14 cellular contexts compared by ENCODE assay signal in the genomic region with DNA sequence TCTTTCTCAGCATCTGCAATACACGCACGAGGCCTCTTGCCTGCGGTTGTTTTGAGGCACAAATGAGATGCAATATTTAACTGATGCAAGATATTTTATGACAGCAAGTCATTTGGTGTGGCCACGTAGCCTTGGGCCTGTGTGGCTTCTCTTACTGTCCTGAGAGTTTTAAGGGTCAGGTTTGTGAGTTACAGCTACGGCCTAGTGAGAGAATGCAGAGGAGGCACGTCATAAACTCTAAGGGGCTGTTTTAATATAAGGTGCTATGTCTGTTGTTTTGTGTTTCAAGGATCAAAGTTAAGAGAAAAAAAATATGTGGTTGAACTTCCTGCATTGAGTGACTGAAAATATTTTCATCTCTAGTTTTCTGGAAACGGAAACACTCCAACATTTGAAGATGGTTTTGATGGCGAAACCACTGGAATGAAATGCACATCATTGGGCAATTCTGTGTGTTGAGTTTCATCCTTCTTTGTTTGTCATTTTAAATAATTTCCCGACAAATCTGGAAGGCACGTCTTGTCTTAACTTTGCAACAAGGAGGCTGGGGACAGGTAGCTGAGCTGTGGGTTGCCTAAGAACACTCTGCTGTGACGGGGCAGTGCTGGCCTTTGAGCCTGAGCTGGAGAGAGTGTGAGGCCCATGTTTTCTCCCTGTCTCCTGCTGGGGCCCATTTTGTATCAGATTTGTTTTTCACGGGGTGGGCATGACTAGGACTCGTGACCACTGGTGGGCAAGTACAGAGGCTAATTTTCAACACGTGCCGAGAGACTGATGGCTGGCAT. TPM values are rescaled to one million over a fixed set of nuclear protein-coding genes. Genes with fewer than 3 reads are reported as not detected.
DNase-seq lines count a peak whose midpoint lies in the region; ATAC-seq and TF ChIP-seq lines count a peak whose summit lies in the region.
"Had no signal": no experiment of that assay in that cellular context is flagged by ENCODE, and none has a peak within 500 bp of the region (broad histone marks: within the 10 kb centered on the region; RNA-seq: fewer than 3 reads in every experiment).

No MANE protein-coding gene starts in this region.

- DNase-seq in activated effector memory CD4-positive, alpha-beta T cell treated with Interleukin-2 at 50 U/mL for 16 hours, result peak; percentile 23
- no peak for DNase-seq in activated effector memory CD4-positive, alpha-beta T cell treated with anti-CD3 and anti-CD28 coated beads, Interleukin-2, amount 50 U/mL, for 16 hours
- peak; percentile 21 to 26 for DNase-seq in activated CD4-positive, alpha-beta T cell treated with anti-CD3 and anti-CD28 coated beads, Interleukin-2, amount 50 U/mL, for 48 hours
- peak; percentile 20 for DNase-seq in chondrocyte (ENCODE audit: low spot score)
- DNase-seq: dermis blood vessel endothelial cell; MM.1S; NCI-H2171 treated with DMSO at 0.1 percent for 48 hours; stimulated activated CD4-positive, alpha-beta T cell treated with anti-CD3 and anti-CD28 coated beads, Interleukin-12 subunit alpha, Interleukin-12 subunit beta, amount 100 ng/mL, for 4 hours; upper lobe of left lung had no signal

- no peak for TF ChIP-seq CTCF in chondrocyte (IDR thresholded peaks at IDR 0.05)

- no peaks in the 10 kb centered on the region for H3K9me3 Mint-ChIP-seq in chondrocyte (ENCODE audit: low read depth)
- no peaks in the 10 kb centered on the region for H3K9me3 Mint-ChIP-seq in stimulated activated naive CD8-positive, alpha-beta T cell treated with anti-CD3 and anti-CD28 coated beads, Interleukin-15, Interleukin-2, amounts not matched to agents 100 ng/mL and 50 ng/mL, for 24 hours

- ATAC-seq in GM18858 (IDR thresholded peaks at IDR 0.05; ENCODE audit: unreplicated experiment) (no peak), HG03439 (IDR thresholded peaks at IDR 0.05; ENCODE audit: unreplicated experiment) (no peak), GM18498 (IDR thresholded peaks at IDR 0.05; ENCODE audit: unreplicated experiment) (no peak)
- ATAC-seq: HCT116 had no signal

- H3K27ac Mint-ChIP-seq in chondrocyte (ENCODE audit: unreplicated experiment), result peak overlapping the region; percentile 8
- peak overlapping the region; percentile 88 for H3K27ac Mint-ChIP-seq in stimulated activated naive CD8-positive, alpha-beta T cell treated with anti-CD3 and anti-CD28 coated beads, Interleukin-15, Interleukin-2, amounts not matched to agents 100 ng/mL and 50 ng/mL, for 24 hours

- H3K27me3 Mint-ChIP-seq in chondrocyte (ENCODE audit: low read depth), result no peaks in the 10 kb centered on the region
- no peaks in the 10 kb centered on the region for H3K27me3 Mint-ChIP-seq in stimulated activated naive CD8-positive, alpha-beta T cell treated with anti-CD3 and anti-CD28 coated beads, Interleukin-15, Interleukin-2, amounts not matched to agents 100 ng/mL and 50 ng/mL, for 24 hours

- H3K4me1 Mint-ChIP-seq in chondrocyte (ENCODE audit: low read depth), result peaks cover 50% of the 10 kb centered on the region
- H3K4me1 Mint-ChIP-seq in stimulated activated naive CD8-positive, alpha-beta T cell treated with anti-CD3 and anti-CD28 coated beads, Interleukin-15, Interleukin-2, amounts not matched to agents 100 ng/mL and 50 ng/mL, for 24 hours (ENCODE audit: low read depth), result peaks cover 74% of the 10 kb centered on the region

- no peak overlapping the region for H3K4me3 Mint-ChIP-seq in chondrocyte (ENCODE audit: unreplicated experiment)
- peak overlapping the region; percentile 60 for H3K4me3 Mint-ChIP-seq in stimulated activated naive CD8-positive, alpha-beta T cell treated with anti-CD3 and anti-CD28 coated beads, Interleukin-15, Interleukin-2, amounts not matched to agents 100 ng/mL and 50 ng/mL, for 24 hours

- H3K36me3 Mint-ChIP-seq in chondrocyte (ENCODE audit: low read depth), result no peaks in the 10 kb centered on the region
- H3K36me3 Mint-ChIP-seq in stimulated activated naive CD8-positive, alpha-beta T cell treated with anti-CD3 and anti-CD28 coated beads, Interleukin-15, Interleukin-2, amounts not matched to agents 100 ng/mL and 50 ng/mL, for 24 hours (ENCODE audit: low read depth), result no peaks in the 10 kb centered on the region

RNA-seq across cellular contexts. Expression of a gene that starts 5.1 kb away (rescaled TPM):
- total RNA-seq in chondrocyte, result 26.4 to 30.4 TPM (median 28.7 TPM) in 3 replicates

RNA-seq across cellular contexts. Expression of a gene that starts 42.5 kb away (rescaled TPM):
- not detected in 3 replicates for total RNA-seq in chondrocyte
- total RNA-seq: dermis blood vessel endothelial cell, upper lobe of left lung had no signal
